Comparison of ENCODE assay signal across 8 cellular contexts in genomic region chr10:70758757-70759514, GRCh38. TPM values are rescaled to one million over a fixed set of nuclear protein-coding genes. Genes with fewer than 3 reads are reported as not detected.
A peak's percentile ranks its signal among the peaks of the same experiment; 100 is the strongest.
DNase-seq lines count a peak whose midpoint lies in the region; ATAC-seq, FAIRE-seq and TF ChIP-seq lines count a peak whose summit lies in the region.

No MANE protein-coding gene starts in this region.

- CTCF ChIA-PET in A549 (lab: Yijun Ruan, JAX) = interaction anchor here (0.5 to 12.8 kb wide), 52 partner anchors 9 to 737 kb away, joined by 3 to 129 read pairs (median 4); no protein-coding TSS in a partner anchor

- no peak for FAIRE-seq in A549 (lab: Jason Lieb, UNC)

- peak; percentile 45 to 80 for ATAC-seq in A549
- peak; percentile 65 for ATAC-seq in left colon
- no peak for ATAC-seq in GM19467 (IDR thresholded peaks at IDR 0.05; ENCODE audit: unreplicated experiment)

- TF ChIP-seq RAD21 in A549 (conservative IDR thresholded peaks at IDR 0.05 in 1 of 2, IDR thresholded peaks at IDR 0.05 in 1 of 2) = peak; percentile 71 to 81

- in situ Hi-C loops in GM13976 (cut with MboI; ENCODE audit: low sequenced_read_pairs, unreplicated experiment) = loop anchor here (25.0 kb wide), 1 partner anchor 297 kb away; no protein-coding TSS in a partner anchor

- H3K4me3 ChIP-seq in A549 = no peak overlapping the region

- POLR2A ChIA-PET in A549 (lab: Yijun Ruan, JAX) = no interaction called here

- DNase-seq in A549 (ENCODE audit: low read depth in 1 of 2, low spot score in 1 of 2) (peak; percentile 59 to 67), GM13976 (ENCODE audit: low spot score) (peak; percentile 79), NCI-H226 (peak; percentile 39), left colon (peak; percentile 46 to 76)
- DNase-seq in activated CD4-positive, CD25-positive, alpha-beta regulatory T cell treated with anti-CD3 and anti-CD28 coated beads, Interleukin-2, amount 50 U/mL, for 72 hours = peak; percentile 66
- peak; percentile 48 for DNase-seq in central memory CD4-positive, alpha-beta T cell
- DNase-seq in stimulated activated CD4-positive, alpha-beta T cell treated with anti-CD3 and anti-CD28 coated beads, Interleukin-4, amount 100 ng/mL, for 4 hours = peak; percentile 48 to 56

- H3K9me3 ChIP-seq in A549 = no peaks in the 10 kb centered on the region

- TF ChIP-seq POLR2A in A549 (IDR thresholded peaks at IDR 0.05; ENCODE audit: low read length) = no peak

- WGBS in A549 (ENCODE audit: missing lambda C conversion rate) = 33% methylated on average over 6 of the region's 7 CpGs

- TF ChIP-seq CTCF in A549 (IDR thresholded peaks at IDR 0.05) (peak; percentile 75), GM13976 (IDR thresholded peaks at IDR 0.05; ENCODE audit: borderline replicate concordance, control extremely low read depth, extremely low read depth, insufficient read depth, missing control alignments) (peak; percentile 75)

- no peak for TF ChIP-seq EP300 in A549 (IDR thresholded peaks at IDR 0.05)

- intact Hi-C loops in left colon (cut with DNase I, micrococcal nuclease) = loop anchor here (5.0 kb wide), 2 partner anchors 207 to 212 kb away; no protein-coding TSS in a partner anchor

- H3K4me2 ChIP-seq in A549 = no peak overlapping the region

- no peak overlapping the region for H3K27ac ChIP-seq in A549

- H3K4me1 ChIP-seq in A549 = 0 out of 3 replicates have a peak, but pooled peaks cover 5% of the 10 kb centered on the region

TF ChIP-seq in A549, 52 proteins besides CTCF, POLR2A, EP300 and RAD21:
- TF ChIP-seq SMC3 (IDR thresholded peaks at IDR 0.05) (peak; percentile 67), PHF8 (IDR thresholded peaks at IDR 0.05; ENCODE audit: borderline replicate concordance, low read depth) (no peak)

RNA-seq across cellular contexts. Expression of gene TBATA, which starts 26.2 kb away (rescaled TPM):
- polyA plus RNA-seq in A549 (2011; rRNA removed) (not detected in 2 replicates), A549 (2017; fragmentation: RNase III; extraction: RNeasy Plus Mini Kit Qiagen cat#74134 plus additional on column Dnase treatment) (not detected in 3 replicates)
- polyA plus RNA-seq in A549 (2012; cell fraction: cytosol; rRNA removed) = not detected in 2 replicates
- not detected in 2 replicates for polyA plus RNA-seq in A549 (2012; cell fraction: nucleus; rRNA removed)
- polyA minus RNA-seq in A549 (2011; rRNA and poly(A)+ RNA removed) = not detected in 2 replicates
- total RNA-seq in left colon = not detected

RNA-seq across cellular contexts. Expression of gene SGPL1, which starts 56.8 kb away (rescaled TPM):
- polyA plus RNA-seq in A549 (2011; rRNA removed) (49.8 and 58.5 TPM in 2 replicates), A549 (2017; fragmentation: RNase III; extraction: RNeasy Plus Mini Kit Qiagen cat#74134 plus additional on column Dnase treatment) (31.2 to 35.2 TPM (median 32.2 TPM) in 3 replicates)
- polyA plus RNA-seq in A549 (2012; cell fraction: cytosol; rRNA removed) = 11.8 and 15.6 TPM in 2 replicates
- polyA plus RNA-seq in A549 (2012; cell fraction: nucleus; rRNA removed) = 11.6 and 19.1 TPM in 2 replicates
- polyA minus RNA-seq in A549 (2011; rRNA and poly(A)+ RNA removed) = 79.3 and 81.9 TPM in 2 replicates
- 10 to 100 TPM; 68.8 to 82.2 TPM for total RNA-seq in left colon
